Comparison of ENCODE assay signal across 13 cellular contexts in genomic region chr18:46754661-46755292, GRCh38. TPM values are rescaled to one million over a fixed set of nuclear protein-coding genes. Genes with fewer than 3 reads are reported as not detected.
DNase-seq lines count a peak whose midpoint lies in the region; TF ChIP-seq lines count a peak whose summit lies in the region.
"Had no signal": no experiment of that assay in that cellular context is flagged by ENCODE, and none has a peak within 500 bp of the region (broad histone marks: within the 10 kb centered on the region; RNA-seq: fewer than 3 reads in every experiment).

No MANE protein-coding gene starts in this region.

- CTCF ChIA-PET in CD8-positive, alpha-beta memory T cell (lab: Charles Lee) = no interaction called here

- no peak overlapping the region for H4K8ac ChIP-seq in neuronal stem cell (ENCODE audit: low read depth, low read length)

- no peak overlapping the region for H2BK15ac ChIP-seq in neuronal stem cell (ENCODE audit: low read length)

- peaks cover 38 to 54% of the 10 kb centered on the region in 2 donors for H3K27me3 Mint-ChIP-seq in CD8-positive, alpha-beta memory T cell

- H2AFZ ChIP-seq in MM.1S (ENCODE audit: low read length) (peak overlapping the region; percentile 77), neuronal stem cell (ENCODE audit: low read length) (no peak overlapping the region)

- H3K4me3 ChIP-seq in MM.1S (ENCODE audit: low read length) = no peak overlapping the region; the same call in 1 of the 2 replicates
- H3K4me3 ChIP-seq in neuronal stem cell (ENCODE audit: low read length in 2 of 2) = no peak overlapping the region
- no peak overlapping the region for H3K4me3 ChIP-seq in CD8-positive, alpha-beta memory T cell (ENCODE audit: low read length)

- H3K36me3 Mint-ChIP-seq in CD8-positive, alpha-beta memory T cell = no peaks in the 10 kb centered on the region

- in situ Hi-C loops in G401 (cut with HindIII; ENCODE audit: low sequenced_read_pairs) = no loop called here

- H3K14ac ChIP-seq in neuronal stem cell (ENCODE audit: low read length) = no peak overlapping the region

- H4K91ac ChIP-seq in neuronal stem cell (ENCODE audit: low read depth, low read length, poor library complexity) = no peak overlapping the region

- H4K20me1 ChIP-seq in MM.1S (ENCODE audit: insufficient read depth, low read length) = no peaks in the 10 kb centered on the region

- no peak overlapping the region for H2BK12ac ChIP-seq in neuronal stem cell (ENCODE audit: low read length)

- H3F3A ChIP-seq in MM.1S (ENCODE audit: insufficient read depth, low read length) = no peaks in the 10 kb centered on the region

- H3K9me2 ChIP-seq in MM.1S (replicated peaks; ENCODE audit: insufficient read depth, low read length) = no peaks in the 10 kb centered on the region

- DNase-seq in G401 (ENCODE audit: low spot score) = peak; percentile 96
- DNase-seq in MM.1S = no peak
- peak; percentile 94 for DNase-seq in cerebellar cortex (ENCODE audit: low spot score)
- DNase-seq in neuronal stem cell (ENCODE audit: low spot score) = no peak
- DNase-seq in SKM-1 (lab: John Stamatoyannopoulos, UW; ENCODE audit: unreplicated experiment) = no peak
- no peak for DNase-seq in glomerular visceral epithelial cell (ENCODE audit: extremely low spot score)
- DNase-seq in CD8-positive, alpha-beta memory T cell = no peak
- no peak for DNase-seq in erythroblast (lab: John Stamatoyannopoulos, UW)
- DNase-seq: activated CD4-positive, alpha-beta T cell treated with anti-CD3 and anti-CD28 coated beads for 1 hour; activated gamma-delta T cell; IMR-90; SHP77 treated with DMSO at 0.1 percent for 48 hours had no signal

- no peak overlapping the region for H3K18ac ChIP-seq in neuronal stem cell (ENCODE audit: low read length)

- no peaks in the 10 kb centered on the region for H3K27me3 ChIP-seq in MM.1S (replicated peaks; ENCODE audit: insufficient read depth, low read length)
- H3K27me3 ChIP-seq in neuronal stem cell (ENCODE audit: control insufficient read depth in 3 of 3, insufficient read depth in 3 of 3, low read depth in 1 of 3, low read length in 3 of 3) = peaks cover 7 to 82% (median 44%) of the 10 kb centered on the region in 3 experiments
- H3K27me3 ChIP-seq in CD8-positive, alpha-beta memory T cell (ENCODE audit: insufficient read depth, low read length, poor library complexity, severe bottlenecking) = peaks cover 8% of the 10 kb centered on the region

- H3K36me3 ChIP-seq in MM.1S (replicated peaks; ENCODE audit: insufficient read depth, low read length) = no peaks in the 10 kb centered on the region
- no peaks in the 10 kb centered on the region for H3K36me3 ChIP-seq in neuronal stem cell (replicated peaks in 1 of 2; ENCODE audit: control insufficient read depth in 2 of 2, insufficient read depth in 2 of 2, low read length in 2 of 2)
- no peaks in the 10 kb centered on the region for H3K36me3 ChIP-seq in CD8-positive, alpha-beta memory T cell (ENCODE audit: insufficient read depth, low read length)

- H3K9me3 Mint-ChIP-seq in CD8-positive, alpha-beta memory T cell = no peaks in the 10 kb centered on the region
- H3K9me3 Mint-ChIP-seq: dendritic cell treated with granulocyte-macrophage colony-stimulating factor and Interleukin-4, amounts not matched to agents 40 ng/mL and 50 ng/mL, for 4 days had no signal

- no peaks in the 10 kb centered on the region for H3K79me1 ChIP-seq in neuronal stem cell (ENCODE audit: low read depth, low read length)

- WGBS in neuronal stem cell (ENCODE audit: extremely low coverage in 2 of 2, insufficient read length in 2 of 2, insufficient replicate concordance in 1 of 2), 2 donors = no CpG with 5 or more reads among the region's 13 CpGs

- H3K4me2 ChIP-seq in MM.1S (ENCODE audit: low read depth, low read length) = peak overlapping the region; percentile 32; the same call in 1 of the 2 replicates
- no peak overlapping the region for H3K4me2 ChIP-seq in neuronal stem cell (ENCODE audit: insufficient read depth, low read length, poor library complexity, severe bottlenecking)

- no peak overlapping the region for H2AK5ac ChIP-seq in neuronal stem cell (ENCODE audit: low read depth, low read length)

- POLR2A ChIA-PET in CD8-positive, alpha-beta memory T cell (lab: Charles Lee) = no interaction called here

- no peak for TF ChIP-seq POLR2A in erythroblast (IDR thresholded peaks at IDR 0.05; ENCODE audit: low read length)

- peak overlapping the region in 1 of 7 donors; percentile 13 for H3K4me3 Mint-ChIP-seq in CD8-positive, alpha-beta memory T cell
- H3K4me3 Mint-ChIP-seq: dendritic cell treated with granulocyte-macrophage colony-stimulating factor and Interleukin-4, amounts not matched to agents 40 ng/mL and 50 ng/mL, for 4 days had no signal

- H3K23ac ChIP-seq in neuronal stem cell (ENCODE audit: low read depth, low read length, poor library complexity) = peak overlapping the region; percentile 13

- H3K79me2 ChIP-seq in MM.1S (ENCODE audit: low read length) = no peaks in the 10 kb centered on the region

- H3K9ac ChIP-seq in MM.1S (ENCODE audit: low read length) (no peak overlapping the region), neuronal stem cell (ENCODE audit: low read depth, low read length, poor library complexity) (no peak overlapping the region)

- no peak overlapping the region for H2BK5ac ChIP-seq in neuronal stem cell (ENCODE audit: low read length)

- H2BK120ac ChIP-seq in neuronal stem cell (ENCODE audit: low read depth, low read length) = no peak overlapping the region

- no peak overlapping the region for H3K4ac ChIP-seq in neuronal stem cell (ENCODE audit: low read length)

- TF ChIP-seq CTCF in MM.1S (IDR thresholded peaks at IDR 0.05; ENCODE audit: low read length) = no peak

- H3K4me1 Mint-ChIP-seq in CD8-positive, alpha-beta memory T cell = peaks cover 11 to 24% (median 12%) of the 10 kb centered on the region in 3 donors

- H3K4me1 ChIP-seq in MM.1S (ENCODE audit: low read length) = peaks cover 7% of the 10 kb centered on the region
- H3K4me1 ChIP-seq in neuronal stem cell (ENCODE audit: control insufficient read depth in 2 of 2, insufficient read depth in 1 of 2, low read depth in 1 of 2, low read length in 2 of 2) = peaks cover 6 to 7% of the 10 kb centered on the region in 2 donors
- H3K4me1 ChIP-seq in CD8-positive, alpha-beta memory T cell (ENCODE audit: insufficient read depth, low read length) = no peaks in the 10 kb centered on the region

- H3K9me3 ChIP-seq in MM.1S (replicated peaks; ENCODE audit: insufficient read depth, low read length) (no peaks in the 10 kb centered on the region), neuronal stem cell (replicated peaks in 1 of 2; ENCODE audit: control insufficient read depth in 2 of 2, insufficient read depth in 1 of 2, low read depth in 1 of 2, low read length in 2 of 2) (no peaks in the 10 kb centered on the region)
- H3K9me3 ChIP-seq in CD8-positive, alpha-beta memory T cell (ENCODE audit: low read length) = no peaks in the 10 kb centered on the region

- H3K27ac Mint-ChIP-seq in CD8-positive, alpha-beta memory T cell = peak overlapping the region in 1 of 8 donors; percentile 41
- H3K27ac Mint-ChIP-seq: dendritic cell treated with granulocyte-macrophage colony-stimulating factor and Interleukin-4, amounts not matched to agents 40 ng/mL and 50 ng/mL, for 4 days had no signal

- no peak overlapping the region for H3K27ac ChIP-seq in MM.1S (ENCODE audit: low read length)
- H3K27ac ChIP-seq in neuronal stem cell (replicated peaks; ENCODE audit: low read length) = no peak overlapping the region
- no peak overlapping the region for H3K27ac ChIP-seq in CD8-positive, alpha-beta memory T cell (ENCODE audit: low read depth, low read length)

RNA-seq across cellular contexts. Expression of gene ST8SIA5, which starts 2.1 kb away (rescaled TPM):
- not detected in 2 replicates for total RNA-seq in G401 (2014; rRNA removed; shearing (Covaris generic))
- 0.13 TPM for polyA plus RNA-seq in neuronal stem cell (2013, experiment 1 of 2)
- 0.08 TPM for polyA plus RNA-seq in neuronal stem cell (2013, experiment 2 of 2)
- not detected for total RNA-seq in CD8-positive, alpha-beta memory T cell
- polyA plus RNA-seq in CD8-positive, alpha-beta memory T cell = 0.23 TPM
- total RNA-seq: IMR-90 had no signal

Comparison
In these comparisons a context has a peak if more than half of its experiments do, and no peak if none do; other contexts are left out.
1. DNase-seq: peak in G401 (single experiment) and cerebellar cortex (single experiment); none in MM.1S (single experiment), neuronal stem cell (single experiment), SKM-1 (single experiment), glomerular visceral epithelial cell (single experiment), CD8-positive, alpha-beta memory T cell (0 of 5) and erythroblast (0 of 2).